Comparison of ENCODE assay signal across 8 cellular contexts in the genomic region with DNA sequence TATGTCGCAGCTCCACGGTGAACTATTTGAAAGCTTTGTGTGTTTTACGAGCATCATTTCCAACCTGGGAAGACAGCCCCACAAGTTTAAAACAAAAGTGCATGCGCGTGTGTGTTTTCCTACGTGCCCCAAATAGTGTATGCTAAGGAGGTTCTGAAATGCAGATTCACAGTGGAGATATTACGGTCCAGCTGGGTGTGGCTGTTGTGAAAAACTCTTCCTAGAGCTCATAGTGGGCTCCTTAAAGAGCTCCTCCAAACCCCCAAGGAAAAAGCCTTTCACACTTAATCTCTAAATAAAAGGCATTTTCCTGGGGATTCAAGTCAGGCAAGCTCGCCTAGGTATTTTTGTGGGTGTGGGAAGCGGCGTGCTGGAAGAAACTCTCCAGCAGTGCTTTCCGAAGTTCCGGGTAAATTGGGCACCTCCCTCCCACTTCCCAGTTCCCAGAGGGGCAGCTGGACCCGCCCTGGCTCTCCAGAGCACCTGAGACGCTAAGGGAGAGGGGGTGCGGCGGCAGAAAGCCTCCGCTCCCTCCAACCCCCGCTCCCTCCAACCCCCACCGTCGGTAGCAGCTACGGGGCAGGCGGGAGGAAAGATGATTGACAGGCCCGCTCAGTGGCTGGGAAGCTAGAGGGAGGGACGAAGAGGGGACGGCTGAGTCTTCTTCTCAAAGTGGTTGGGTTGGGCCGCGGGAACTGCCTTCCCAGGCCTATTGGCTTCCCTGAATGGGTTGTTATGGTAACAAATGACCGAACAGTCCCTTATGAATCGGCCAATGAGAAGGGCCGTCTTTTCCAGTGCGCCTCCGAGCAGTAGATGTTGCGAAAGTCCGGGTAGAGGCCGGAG. TPM values are rescaled to one million over a fixed set of nuclear protein-coding genes. Genes with fewer than 3 reads are reported as not detected.
A peak's percentile ranks its signal among the peaks of the same experiment; 100 is the strongest.
DNase-seq lines count a peak whose midpoint lies in the region; ATAC-seq, FAIRE-seq and TF ChIP-seq lines count a peak whose summit lies in the region.

No MANE protein-coding gene starts in this region.

- TF ChIP-seq POLR2A in A549 (IDR thresholded peaks at IDR 0.05; ENCODE audit: low read length) (peak; percentile 56; the same call in 1 of the 2 replicates), breast epithelium (IDR thresholded peaks at IDR 0.05) (peak; percentile 92)

- peak overlapping the region; percentile 69 for H3K4me2 ChIP-seq in A549

- POLR2A ChIA-PET in A549 (lab: Yijun Ruan, JAX): interaction anchor here (0.6 to 2.8 kb wide), 30 partner anchors 8 to 255 kb away, joined by 3 to 44 read pairs (median 6); partner anchors contain the start of genes ANKRD42, CCDC90B, DDIAS and PRCP

- no peak for TF ChIP-seq EP300 in A549 (IDR thresholded peaks at IDR 0.05)

- FAIRE-seq in A549 (lab: Jason Lieb, UNC): no peak
- FAIRE-seq in TTC549 (lab: Jason Lieb, UNC): peak; percentile 96

- CTCF ChIA-PET in A549 (lab: Yijun Ruan, JAX): interaction anchor here (0.6 to 3.0 kb wide), 9 partner anchors 18 to 437 kb away, joined by 3 to 10 read pairs (median 3); no protein-coding TSS in a partner anchor

- H3K9me3 ChIP-seq in A549 (no peaks in the 10 kb centered on the region), breast epithelium (no peaks in the 10 kb centered on the region), iPS-18a (ENCODE audit: control insufficient read depth, low read depth, low read length) (no peaks in the 10 kb centered on the region)

- H3K27me3 ChIP-seq in breast epithelium: no peaks in the 10 kb centered on the region
- H3K27me3 ChIP-seq in iPS-18a (ENCODE audit: control insufficient read depth, insufficient read depth, low read length): no peaks in the 10 kb centered on the region

- DNase-seq in A549 (ENCODE audit: low read depth in 1 of 2, low spot score in 1 of 2) (peak; percentile 98 to 100), NCI-H2107 (lab: John Stamatoyannopoulos, UW) (peak; percentile 95), breast epithelium (ENCODE audit: low spot score in 2 of 2) (peak; percentile 99 to 100), skeletal muscle cell (ENCODE audit: low read depth) (peak; percentile 100)

- H3K27ac ChIP-seq in A549 (peak overlapping the region; percentile 93 to 96), breast epithelium (peak overlapping the region; percentile 92 to 100), iPS-18a (ENCODE audit: low read length) (peak overlapping the region; percentile 76)

- no peaks in the 10 kb centered on the region for H3K36me3 ChIP-seq in breast epithelium
- peaks cover 15% of the 10 kb centered on the region for H3K36me3 ChIP-seq in iPS-18a (ENCODE audit: control insufficient read depth, low read depth, low read length)

- H3K4me1 ChIP-seq in A549: peaks cover 29% of the 10 kb centered on the region
- peaks cover 0 to 4% of the 10 kb centered on the region in 2 donors for H3K4me1 ChIP-seq in breast epithelium
- peaks cover 18% of the 10 kb centered on the region for H3K4me1 ChIP-seq in iPS-18a (ENCODE audit: control insufficient read depth, low read depth, low read length)

- under 1% methylated on average over 34 of the region's 35 CpGs for WGBS in A549 (ENCODE audit: missing lambda C conversion rate)

- H3K9ac ChIP-seq in iPS-18a (ENCODE audit: low read length): peak overlapping the region; percentile 69

- H3K4me3 ChIP-seq in A549 (peak overlapping the region; percentile 64), breast epithelium (peak overlapping the region; percentile 75 to 99 (median 98)), iPS-18a (ENCODE audit: low read length) (peak overlapping the region; percentile 90), skeletal muscle cell (ENCODE audit: low read depth, low read length) (peak overlapping the region; percentile 66)

- no peak for TF ChIP-seq RAD21 in A549 (conservative IDR thresholded peaks at IDR 0.05 in 1 of 2, IDR thresholded peaks at IDR 0.05 in 1 of 2)

- peak; percentile 93 to 94 for ATAC-seq in A549
- peak; percentile 95 for ATAC-seq in GM18519 (IDR thresholded peaks at IDR 0.05; ENCODE audit: low FRiP score, unreplicated experiment)
- peak; percentile 92 for ATAC-seq in HG03064 (IDR thresholded peaks at IDR 0.05; ENCODE audit: low read depth, unreplicated experiment)

- no peak for TF ChIP-seq CTCF in A549 (IDR thresholded peaks at IDR 0.05)
- no peak for TF ChIP-seq CTCF in breast epithelium (IDR thresholded peaks at IDR 0.05)

- intact Hi-C loops in breast epithelium (cut with DNase I; ENCODE audit: low total_unique reads): no loop called here

TF ChIP-seq in A549, 52 proteins besides CTCF, POLR2A, EP300 and RAD21:
- no peak for TF ChIP-seq JUNB (IDR thresholded peaks at IDR 0.05)
- TF ChIP-seq BCL3 (IDR thresholded peaks at IDR 0.05): peak; percentile 76; the same call in 2 of the 3 replicates
- peak; percentile 87 to 98 for TF ChIP-seq CEBPB (IDR thresholded peaks at IDR 0.05)
- peak; percentile 99 for TF ChIP-seq RFX5 (IDR thresholded peaks at IDR 0.05)
- TF ChIP-seq MAFK (IDR thresholded peaks at IDR 0.05; ENCODE audit: partially characterized antibody): no peak
- TF ChIP-seq, protein P1, sequence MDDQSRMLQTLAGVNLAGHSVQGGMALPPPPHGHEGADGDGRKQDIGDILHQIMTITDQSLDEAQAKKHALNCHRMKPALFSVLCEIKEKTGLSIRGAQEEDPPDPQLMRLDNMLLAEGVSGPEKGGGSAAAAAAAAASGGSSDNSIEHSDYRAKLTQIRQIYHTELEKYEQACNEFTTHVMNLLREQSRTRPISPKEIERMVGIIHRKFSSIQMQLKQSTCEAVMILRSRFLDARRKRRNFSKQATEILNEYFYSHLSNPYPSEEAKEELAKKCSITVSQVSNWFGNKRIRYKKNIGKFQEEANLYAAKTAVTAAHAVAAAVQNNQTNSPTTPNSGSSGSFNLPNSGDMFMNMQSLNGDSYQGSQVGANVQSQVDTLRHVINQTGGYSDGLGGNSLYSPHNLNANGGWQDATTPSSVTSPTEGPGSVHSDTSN (IDR thresholded peaks at IDR 0.05): peak; percentile 98
- TF ChIP-seq PHF8 (IDR thresholded peaks at IDR 0.05; ENCODE audit: borderline replicate concordance, low read depth): peak; percentile 67; the same call in 1 of the 2 replicates
- peak; percentile 85; the same call in 1 of the 2 replicates for TF ChIP-seq MAZ (IDR thresholded peaks at IDR 0.05; ENCODE audit: borderline replicate concordance, low read depth, low read length)
- 0 out of 2 replicates have a peak, but pooled peaks have one; percentile 14 for TF ChIP-seq GATA3 (IDR thresholded peaks at IDR 0.05; ENCODE audit: borderline replicate concordance)
- TF ChIP-seq FOSL2 (IDR thresholded peaks at IDR 0.05): no peak
- TF ChIP-seq FOSL2 (CRISPR knock-in tag; IDR thresholded peaks at IDR 0.05): no peak
- 0 out of 2 replicates have a peak, but pooled peaks have one; percentile 42 for TF ChIP-seq CHD4 (IDR thresholded peaks at IDR 0.05; ENCODE audit: borderline replicate concordance)

RNA-seq across cellular contexts. Expression of gene PCF11, which starts 0.6 kb away (rescaled TPM):
- polyA plus RNA-seq in A549 (2011; rRNA removed) (41.1 and 42.3 TPM in 2 replicates), A549 (2017; fragmentation: RNase III; extraction: RNeasy Plus Mini Kit Qiagen cat#74134 plus additional on column Dnase treatment) (24.7 to 28.7 TPM (median 25.2 TPM) in 3 replicates)
- 15.7 and 17.1 TPM in 2 replicates for polyA plus RNA-seq in A549 (2012; cell fraction: cytosol; rRNA removed)
- polyA plus RNA-seq in A549 (2012; cell fraction: nucleus; rRNA removed): 33.1 and 54.1 TPM in 2 replicates
- polyA minus RNA-seq in A549 (2011; rRNA and poly(A)+ RNA removed): 32.9 and 37.8 TPM in 2 replicates
- total RNA-seq in breast epithelium: 100 to 1,000 TPM in 2 of 3 donors, 10 to 100 TPM in 1; 78.7 to 133 (median 130) TPM

RNA-seq across cellular contexts. Expression of gene ANKRD42, which starts 37.1 kb away (rescaled TPM):
- 10.9 and 13.2 TPM in 2 replicates for polyA plus RNA-seq in A549 (2011; rRNA removed)
- 5.0 and 5.2 TPM in 2 replicates for polyA plus RNA-seq in A549 (2012; cell fraction: cytosol; rRNA removed)
- 3.0 and 4.4 TPM in 2 replicates for polyA plus RNA-seq in A549 (2012; cell fraction: nucleus; rRNA removed)
- 9.1 to 11.0 TPM (median 10.9 TPM) in 3 replicates for polyA plus RNA-seq in A549 (2017; fragmentation: RNase III; extraction: RNeasy Plus Mini Kit Qiagen cat#74134 plus additional on column Dnase treatment)
- polyA minus RNA-seq in A549 (2011; rRNA and poly(A)+ RNA removed): 7.1 and 8.5 TPM in 2 replicates
- 10 to 100 TPM; 17.0 to 22.7 (median 17.4) TPM for total RNA-seq in breast epithelium

Comparison
In these comparisons a context has a peak if more than half of its experiments do, and no peak if none do; other contexts are left out.
1. Peak in every context shown above with its lines: DNase-seq, ATAC-seq, H3K4me3 ChIP-seq and H3K27ac ChIP-seq.